In genomic region chr3:16883726-16884083, GRCh38 we compare ENCODE assay signal across 8 cellular contexts. TPM values are rescaled to one million over a fixed set of nuclear protein-coding genes. Genes with fewer than 3 reads are reported as not detected.
DNase-seq lines count a peak whose midpoint lies in the region; ATAC-seq lines count a peak whose summit lies in the region.

No MANE protein-coding gene starts in this region.

- peak overlapping the region; percentile 41 for H3K27ac Mint-ChIP-seq in stimulated activated naive CD8-positive, alpha-beta T cell treated with anti-CD3 and anti-CD28 coated beads, Interleukin-15, Interleukin-2, amounts not matched to agents 100 ng/mL and 50 ng/mL, for 24 hours
- peak overlapping the region; percentile 59 for H3K27ac Mint-ChIP-seq in central memory CD8-positive, alpha-beta T cell (ENCODE audit: low read depth)
- H3K27ac Mint-ChIP-seq in naive B cell, result peak overlapping the region; percentile 45 to 98 (median 88)

- no peaks in the 10 kb centered on the region for H3K9me3 Mint-ChIP-seq in stimulated activated naive CD8-positive, alpha-beta T cell treated with anti-CD3 and anti-CD28 coated beads, Interleukin-15, Interleukin-2, amounts not matched to agents 100 ng/mL and 50 ng/mL, for 24 hours
- no peaks in the 10 kb centered on the region for H3K9me3 Mint-ChIP-seq in central memory CD8-positive, alpha-beta T cell
- no peaks in the 10 kb centered on the region for H3K9me3 Mint-ChIP-seq in naive B cell

- no peak for DNase-seq in stimulated activated naive CD8-positive, alpha-beta T cell treated with anti-CD3 and anti-CD28 coated beads, Interleukin-15, Interleukin-2, amounts not matched to agents 100 U/mL and 50 U/mL, for 24 hours
- DNase-seq in central memory CD8-positive, alpha-beta T cell (ENCODE audit: low spot score in 2 of 2), result no peak
- DNase-seq in naive B cell (no peak), ureter (ENCODE audit: low spot score) (no peak), Kasumi-1 (lab: John Stamatoyannopoulos, UW) (no peak)
- no peak for DNase-seq in central memory CD4-positive, alpha-beta T cell

- H3K4me1 Mint-ChIP-seq in stimulated activated naive CD8-positive, alpha-beta T cell treated with anti-CD3 and anti-CD28 coated beads, Interleukin-15, Interleukin-2, amounts not matched to agents 100 ng/mL and 50 ng/mL, for 24 hours (ENCODE audit: low read depth), result peaks cover 21% of the 10 kb centered on the region
- peaks cover 39% of the 10 kb centered on the region for H3K4me1 Mint-ChIP-seq in central memory CD8-positive, alpha-beta T cell
- H3K4me1 Mint-ChIP-seq in naive B cell, result peaks cover 32 to 44% (median 33%) of the 10 kb centered on the region in 3 donors

- ATAC-seq in stimulated activated naive CD8-positive, alpha-beta T cell treated with anti-CD3 and anti-CD28 coated beads, Interleukin-15, Interleukin-2, amounts not matched to agents 100 U/mL and 50 U/mL, for 24 hours, result no peak
- ATAC-seq in central memory CD8-positive, alpha-beta T cell (replicated peaks; ENCODE audit: extremely low read depth, poor library complexity, severe bottlenecking), result no peak
- ATAC-seq in naive B cell (ENCODE audit: low read depth in 2 of 2) (no peak), HG03139 (IDR thresholded peaks at IDR 0.05; ENCODE audit: unreplicated experiment) (no peak)

- H3K27me3 Mint-ChIP-seq in stimulated activated naive CD8-positive, alpha-beta T cell treated with anti-CD3 and anti-CD28 coated beads, Interleukin-15, Interleukin-2, amounts not matched to agents 100 ng/mL and 50 ng/mL, for 24 hours, result no peaks in the 10 kb centered on the region
- no peaks in the 10 kb centered on the region for H3K27me3 Mint-ChIP-seq in central memory CD8-positive, alpha-beta T cell
- no peaks in the 10 kb centered on the region for H3K27me3 Mint-ChIP-seq in naive B cell

- no peaks in the 10 kb centered on the region for H3K36me3 Mint-ChIP-seq in stimulated activated naive CD8-positive, alpha-beta T cell treated with anti-CD3 and anti-CD28 coated beads, Interleukin-15, Interleukin-2, amounts not matched to agents 100 ng/mL and 50 ng/mL, for 24 hours (ENCODE audit: low read depth)
- H3K36me3 Mint-ChIP-seq in central memory CD8-positive, alpha-beta T cell (ENCODE audit: insufficient read depth), result peaks cover 24% of the 10 kb centered on the region
- no peaks in the 10 kb centered on the region for H3K36me3 Mint-ChIP-seq in naive B cell

- H3K4me3 Mint-ChIP-seq in stimulated activated naive CD8-positive, alpha-beta T cell treated with anti-CD3 and anti-CD28 coated beads, Interleukin-15, Interleukin-2, amounts not matched to agents 100 ng/mL and 50 ng/mL, for 24 hours, result peak overlapping the region; percentile 61
- peak overlapping the region; percentile 95 for H3K4me3 Mint-ChIP-seq in central memory CD8-positive, alpha-beta T cell
- H3K4me3 Mint-ChIP-seq in naive B cell, result peak overlapping the region; percentile 73 to 96 (median 87)

RNA-seq across cellular contexts. Expression of gene PLCL2, which starts 1.1 kb away (rescaled TPM):
- polyA plus RNA-seq in naive B cell (ENCODE audit: low read depth in 6 of 6), result 10 to 100 TPM; 65.7 to 92.7 (median 69.1) TPM
- 9.5 TPM for total RNA-seq in ureter
